Comparison of ENCODE assay signal across 8 cellular contexts in genomic region chr19:40284251-40284500, GRCh38. TPM values are rescaled to one million over a fixed set of nuclear protein-coding genes. Genes with fewer than 3 reads are reported as not detected.
DNase-seq lines count a peak whose midpoint lies in the region; ATAC-seq and TF ChIP-seq lines count a peak whose summit lies in the region.

No MANE protein-coding gene starts in this region.

- peak overlapping the region; percentile 95 for H3K27ac Mint-ChIP-seq in T-helper 1 cell treated with Interleukin-12 subunit alpha and Interleukin-12 subunit beta and Interleukin-4 antibody, amounts not matched to agents 30 μg/mL and 1 μg/mL, for 36 hours
- peak overlapping the region; percentile 96 for H3K27ac Mint-ChIP-seq in activated naive CD8-positive, alpha-beta T cell treated with anti-CD3 and anti-CD28 coated beads, Interleukin-2, amount 50 U/mL, for 24 hours

- H3K9me3 ChIP-seq in suprapubic skin = no peaks in the 10 kb centered on the region

- 2% methylated on average over 4 of the region's 4 CpGs for WGBS in suprapubic skin

- TF ChIP-seq POLR2A in suprapubic skin (IDR thresholded peaks at IDR 0.05) = no peak

- peak overlapping the region; percentile 94 for H3K4me3 ChIP-seq in kidney epithelial cell (ENCODE audit: low read depth, low read length)
- peak overlapping the region; percentile 95 for H3K4me3 ChIP-seq in suprapubic skin

- peak overlapping the region; percentile 96 for H3K27ac ChIP-seq in suprapubic skin

- H3K36me3 Mint-ChIP-seq in T-helper 1 cell treated with Interleukin-12 subunit alpha and Interleukin-12 subunit beta and Interleukin-4 antibody, amounts not matched to agents 30 μg/mL and 1 μg/mL, for 36 hours (ENCODE audit: low read depth) = peaks cover 7% of the 10 kb centered on the region
- H3K36me3 Mint-ChIP-seq in activated naive CD8-positive, alpha-beta T cell treated with anti-CD3 and anti-CD28 coated beads, Interleukin-2, amount 50 U/mL, for 24 hours (ENCODE audit: low read depth) = peaks cover 9% of the 10 kb centered on the region

- ATAC-seq in activated naive CD8-positive, alpha-beta T cell treated with anti-CD3 and anti-CD28 coated beads, Interleukin-2, amount 50 U/mL, for 24 hours = no peak
- ATAC-seq in HG03565 (IDR thresholded peaks at IDR 0.05; ENCODE audit: unreplicated experiment) (no peak), HG03045 (IDR thresholded peaks at IDR 0.05; ENCODE audit: unreplicated experiment) (no peak)

- no peak for TF ChIP-seq EP300 in suprapubic skin (IDR thresholded peaks at IDR 0.05)

- no peaks in the 10 kb centered on the region for H3K27me3 ChIP-seq in kidney epithelial cell (ENCODE audit: control insufficient read depth, insufficient read depth, low read length)
- no peaks in the 10 kb centered on the region for H3K27me3 ChIP-seq in suprapubic skin

- TF ChIP-seq CTCF in kidney epithelial cell (IDR thresholded peaks at IDR 0.05; ENCODE audit: insufficient read depth, low read length, poor library complexity, severe bottlenecking) (no peak), suprapubic skin (IDR thresholded peaks at IDR 0.05) (no peak)

- H3K4me3 Mint-ChIP-seq in T-helper 1 cell treated with Interleukin-12 subunit alpha and Interleukin-12 subunit beta and Interleukin-4 antibody, amounts not matched to agents 30 μg/mL and 1 μg/mL, for 36 hours = peak overlapping the region; percentile 94
- H3K4me3 Mint-ChIP-seq in activated naive CD8-positive, alpha-beta T cell treated with anti-CD3 and anti-CD28 coated beads, Interleukin-2, amount 50 U/mL, for 24 hours = peak overlapping the region; percentile 97

- peaks cover 36% of the 10 kb centered on the region for H3K4me1 Mint-ChIP-seq in T-helper 1 cell treated with Interleukin-12 subunit alpha and Interleukin-12 subunit beta and Interleukin-4 antibody, amounts not matched to agents 30 μg/mL and 1 μg/mL, for 36 hours (ENCODE audit: low read depth)
- peaks cover 61% of the 10 kb centered on the region for H3K4me1 Mint-ChIP-seq in activated naive CD8-positive, alpha-beta T cell treated with anti-CD3 and anti-CD28 coated beads, Interleukin-2, amount 50 U/mL, for 24 hours

- H3K36me3 ChIP-seq in kidney epithelial cell (ENCODE audit: control insufficient read depth, insufficient read depth, low read length) (peaks cover 1% of the 10 kb centered on the region), suprapubic skin (no peaks in the 10 kb centered on the region)

- peaks cover 60% of the 10 kb centered on the region for H3K4me1 ChIP-seq in suprapubic skin

- no peaks in the 10 kb centered on the region for H3K9me3 Mint-ChIP-seq in T-helper 1 cell treated with Interleukin-12 subunit alpha and Interleukin-12 subunit beta and Interleukin-4 antibody, amounts not matched to agents 30 μg/mL and 1 μg/mL, for 36 hours
- no peaks in the 10 kb centered on the region for H3K9me3 Mint-ChIP-seq in activated naive CD8-positive, alpha-beta T cell treated with anti-CD3 and anti-CD28 coated beads, Interleukin-2, amount 50 U/mL, for 24 hours

- H3K27me3 Mint-ChIP-seq in T-helper 1 cell treated with Interleukin-12 subunit alpha and Interleukin-12 subunit beta and Interleukin-4 antibody, amounts not matched to agents 30 μg/mL and 1 μg/mL, for 36 hours (ENCODE audit: low read depth) = no peaks in the 10 kb centered on the region
- peaks cover 2% of the 10 kb centered on the region for H3K27me3 Mint-ChIP-seq in activated naive CD8-positive, alpha-beta T cell treated with anti-CD3 and anti-CD28 coated beads, Interleukin-2, amount 50 U/mL, for 24 hours

- no peak for DNase-seq in T-helper 1 cell
- no peak for DNase-seq in activated naive CD8-positive, alpha-beta T cell treated with anti-CD3 and anti-CD28 coated beads, Interleukin-2, amount 50 U/mL, for 24 hours
- no peak for DNase-seq in kidney epithelial cell (ENCODE audit: low read depth)
- DNase-seq in suprapubic skin (ENCODE audit: low spot score in 2 of 2) = no peak
- DNase-seq in NCI-H82 treated with DMSO at 0.1 percent for 48 hours (lab: John Stamatoyannopoulos, UW; ENCODE audit: unreplicated experiment) = no peak

RNA-seq across cellular contexts. Expression of gene AKT2, which starts 1.0 kb away (rescaled TPM):
- total RNA-seq in kidney epithelial cell (72.3 and 73.5 TPM in 2 replicates), suprapubic skin (100 to 1,000 TPM in 2 of 4 donors, 10 to 100 TPM in 2; 76.4 to 146 (median 92.3) TPM)

RNA-seq across cellular contexts. Expression of gene CCNP, which starts 57.7 kb away (rescaled TPM):
- total RNA-seq in kidney epithelial cell (0.17 and 1.3 TPM in 2 replicates), suprapubic skin (under 1 TPM in 1 of 4 donors, not detected in 3; 0.26 TPM)
